In the genomic region with DNA sequence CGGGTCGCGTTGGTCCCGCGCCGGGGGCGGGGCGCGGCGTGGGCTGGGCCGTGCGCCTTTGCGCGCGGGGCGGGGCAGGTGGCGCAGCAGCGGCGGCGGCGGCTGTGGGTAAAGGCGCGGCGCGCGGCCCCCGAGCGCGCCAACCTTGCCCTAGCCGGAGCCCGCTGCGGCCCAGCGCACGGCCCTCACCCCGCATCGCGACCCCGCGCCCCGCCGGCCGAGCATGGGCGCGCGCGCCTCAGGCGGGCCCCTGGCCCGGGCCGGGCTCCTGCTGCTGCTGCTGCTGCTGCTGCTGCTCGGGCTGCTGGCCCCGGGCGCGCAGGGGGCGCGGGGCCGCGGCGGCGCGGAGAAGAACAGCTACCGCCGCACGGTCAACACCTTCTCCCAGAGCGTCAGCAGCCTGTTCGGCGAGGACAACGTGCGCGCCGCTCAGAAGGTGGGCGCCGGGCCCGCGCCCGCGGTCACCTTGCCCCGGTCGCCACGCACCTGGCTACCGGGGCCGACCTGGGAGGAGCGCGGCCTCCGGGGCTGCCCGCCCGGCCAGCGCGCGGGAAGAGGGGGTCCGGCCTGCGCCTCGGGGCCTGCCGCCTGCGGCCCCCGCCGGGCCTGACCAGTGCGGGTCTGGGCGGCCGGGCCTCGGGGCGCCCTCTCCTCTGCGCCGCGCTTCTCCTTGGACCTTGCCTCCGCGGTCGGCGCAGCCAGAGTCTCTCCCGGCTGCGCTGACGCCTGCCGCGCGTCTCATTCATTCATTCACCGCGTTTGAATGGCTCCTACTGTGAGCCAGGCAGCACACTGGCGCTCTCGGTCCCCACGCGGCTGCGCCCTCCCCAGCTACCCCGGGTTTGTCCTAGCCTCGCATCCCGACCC, we compare ENCODE assay signal across 8 cellular contexts. TPM values are rescaled to one million over a fixed set of nuclear protein-coding genes. Genes with fewer than 3 reads are reported as not detected.
A peak's percentile ranks its signal among the peaks of the same experiment; 100 is the strongest.
DNase-seq lines count a peak whose midpoint lies in the region; ATAC-seq and TF ChIP-seq lines count a peak whose summit lies in the region.

A gene with protein sequence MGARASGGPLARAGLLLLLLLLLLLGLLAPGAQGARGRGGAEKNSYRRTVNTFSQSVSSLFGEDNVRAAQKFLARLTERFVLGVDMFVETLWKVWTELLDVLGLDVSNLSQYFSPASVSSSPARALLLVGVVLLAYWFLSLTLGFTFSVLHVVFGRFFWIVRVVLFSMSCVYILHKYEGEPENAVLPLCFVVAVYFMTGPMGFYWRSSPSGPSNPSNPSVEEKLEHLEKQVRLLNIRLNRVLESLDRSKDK (plus strand): TSS at position 78 of the 867 bp plus-strand sequence. CDS start 146 bp downstream, at position 224.

- H3K27ac ChIP-seq in C4-2B (peak within 1 kb of the TSS; percentile 78), OCI-LY1 (ENCODE audit: low read depth, low read length, poor library complexity, severe bottlenecking) (peak within 1 kb of the TSS; percentile 95)

- TF ChIP-seq CTCF in C4-2B (conservative IDR thresholded peaks at IDR 0.05) (no peak), OCI-LY1 (IDR thresholded peaks at IDR 0.05; ENCODE audit: low read length) (no peak), fibroblast of mammary gland (conservative IDR thresholded peaks at IDR 0.05; ENCODE audit: control insufficient read depth, insufficient read depth, low read depth, low read length) (no peak), nephron (IDR thresholded peaks at IDR 0.05; ENCODE audit: unreplicated experiment in 3 of 3) (no peak)

- no peaks in the 10 kb centered on the region for H4K20me1 ChIP-seq in OCI-LY1 (ENCODE audit: insufficient read depth, low read length)

- H3K79me2 ChIP-seq in OCI-LY1 (ENCODE audit: insufficient read depth, low read length) = peaks cover 46% of the 10 kb centered on the region

- H3K9ac ChIP-seq in OCI-LY1 (ENCODE audit: low read length) = peak within 1 kb of the TSS; percentile 84

- H3K27ac Mint-ChIP-seq in nephron = peak within 1 kb of the TSS in 2 of 3 experiments; percentile 3 to 34
- peak within 1 kb of the TSS; percentile 89 to 96 for H3K27ac Mint-ChIP-seq in stimulated activated naive CD8-positive, alpha-beta T cell treated with anti-CD3 and anti-CD28 coated beads, Interleukin-15, amount 100 ng/mL, for 72 hours

- H3K4me3 ChIP-seq in OCI-LY1 (ENCODE audit: low read depth, low read length, poor library complexity, severe bottlenecking) (peak within 1 kb of the TSS; percentile 75), fibroblast of mammary gland (ENCODE audit: control insufficient read depth, low read depth, low read length) (peak within 1 kb of the TSS; percentile 61)

- peaks cover 15% of the 10 kb centered on the region; the same call in 1 of the 2 replicates for H3K36me3 ChIP-seq in OCI-LY1 (ENCODE audit: insufficient read depth, low read length)

- no peaks in the 10 kb centered on the region for H3K9me2 ChIP-seq in OCI-LY1 (ENCODE audit: low read depth, low read length)

- H3K36me3 Mint-ChIP-seq in activated T-cell treated with anti-CD3 and anti-CD28 coated beads, Interleukin-2, amount 50 U/mL, for 4 hours (ENCODE audit: insufficient read depth) = no peaks in the 10 kb centered on the region
- no peaks in the 10 kb centered on the region for H3K36me3 Mint-ChIP-seq in nephron (ENCODE audit: low read depth)

- peaks cover 33% of the 10 kb centered on the region for H3K4me1 ChIP-seq in OCI-LY1 (ENCODE audit: insufficient read depth, low read length, severe bottlenecking)

- H3K9me3 Mint-ChIP-seq in activated T-cell treated with anti-CD3 and anti-CD28 coated beads, Interleukin-2, amount 50 U/mL, for 4 hours = no peaks in the 10 kb centered on the region
- H3K9me3 Mint-ChIP-seq in nephron = no peaks in the 10 kb centered on the region
- no peaks in the 10 kb centered on the region for H3K9me3 Mint-ChIP-seq in stimulated activated naive CD8-positive, alpha-beta T cell treated with anti-CD3 and anti-CD28 coated beads, Interleukin-15, amount 100 ng/mL, for 72 hours

- H3K4me3 Mint-ChIP-seq in activated T-cell treated with anti-CD3 and anti-CD28 coated beads, Interleukin-2, amount 50 U/mL, for 4 hours = peak within 1 kb of the TSS; percentile 92
- peak within 1 kb of the TSS; percentile 91 to 95 (median 91) for H3K4me3 Mint-ChIP-seq in nephron
- peak within 1 kb of the TSS; percentile 93 to 97 for H3K4me3 Mint-ChIP-seq in stimulated activated naive CD8-positive, alpha-beta T cell treated with anti-CD3 and anti-CD28 coated beads, Interleukin-15, amount 100 ng/mL, for 72 hours

- H3K4me2 ChIP-seq in OCI-LY1 (ENCODE audit: low read length) = peak within 1 kb of the TSS; percentile 97

- peak; percentile 70 for TF ChIP-seq POLR2A in GM19193 (IDR thresholded peaks at IDR 0.05; ENCODE audit: extremely low read depth, insufficient read depth, insufficient read length)

- H2AFZ ChIP-seq in OCI-LY1 (ENCODE audit: low read length) = peak within 1 kb of the TSS; percentile 85

- H3K27me3 ChIP-seq in OCI-LY1 (ENCODE audit: insufficient read depth, low read length) = no peaks in the 10 kb centered on the region

- peaks cover 28% of the 10 kb centered on the region for H3K4me1 Mint-ChIP-seq in activated T-cell treated with anti-CD3 and anti-CD28 coated beads, Interleukin-2, amount 50 U/mL, for 4 hours (ENCODE audit: low read depth)
- H3K4me1 Mint-ChIP-seq in nephron = peaks cover 16% of the 10 kb centered on the region
- H3K4me1 Mint-ChIP-seq in stimulated activated naive CD8-positive, alpha-beta T cell treated with anti-CD3 and anti-CD28 coated beads, Interleukin-15, amount 100 ng/mL, for 72 hours = peaks cover 34% of the 10 kb centered on the region

- no peaks in the 10 kb centered on the region for H3K27me3 Mint-ChIP-seq in activated T-cell treated with anti-CD3 and anti-CD28 coated beads, Interleukin-2, amount 50 U/mL, for 4 hours (ENCODE audit: low read depth)
- peaks cover 19% of the 10 kb centered on the region for H3K27me3 Mint-ChIP-seq in nephron (ENCODE audit: low read depth)
- no peaks in the 10 kb centered on the region for H3K27me3 Mint-ChIP-seq in stimulated activated naive CD8-positive, alpha-beta T cell treated with anti-CD3 and anti-CD28 coated beads, Interleukin-15, amount 100 ng/mL, for 72 hours

- peak; percentile 68 for DNase-seq in activated T-cell treated with anti-CD3 and anti-CD28 coated beads, Interleukin-2, amount 50 U/mL, for 4 hours
- peak; percentile 41 for DNase-seq in fibroblast of mammary gland (ENCODE audit: low read depth)
- peak; percentile 72 to 77 for DNase-seq in stimulated activated naive CD8-positive, alpha-beta T cell treated with anti-CD3 and anti-CD28 coated beads, Interleukin-15, amount 100 ng/mL, for 72 hours

- ATAC-seq in HG03432 (IDR thresholded peaks at IDR 0.05; ENCODE audit: unreplicated experiment) = peak; percentile 64
- peak; percentile 77 to 80 for ATAC-seq in activated T-cell treated with anti-CD3 and anti-CD28 coated beads, Interleukin-2, amount 50 U/mL, for 4 hours
- ATAC-seq in stimulated activated naive CD8-positive, alpha-beta T cell treated with anti-CD3 and anti-CD28 coated beads, Interleukin-15, amount 100 ng/mL, for 72 hours = peak; percentile 78

- peaks cover 7% of the 10 kb centered on the region; the same call in 1 of the 2 replicates for H3F3A ChIP-seq in OCI-LY1 (ENCODE audit: insufficient read depth, low read length)

- no peaks in the 10 kb centered on the region for H3K9me3 ChIP-seq in OCI-LY1 (ENCODE audit: low read length)

RNA-seq across cellular contexts. Expression of the gene that starts here (rescaled TPM):
- total RNA-seq in activated T-cell treated with anti-CD3 and anti-CD28 coated beads, Interleukin-2, amount 50 U/mL, for 4 hours = 10 to 100 TPM; 23.7 to 29.8 (median 25.6) TPM

Comparison
In these comparisons a context has a peak if more than half of its experiments do, and no peak if none do; other contexts are left out.
1. Peak in every context shown above with its lines: DNase-seq, ATAC-seq, H3K4me3 ChIP-seq and H3K27ac ChIP-seq.